12 cellular contexts compared by ENCODE assay signal in genomic region chr1:54477153-54477561, GRCh38.
DNase-seq lines count a peak whose midpoint lies in the region; ATAC-seq and TF ChIP-seq lines count a peak whose summit lies in the region.
"Had no signal": no experiment of that assay in that cellular context is flagged by ENCODE, and none has a peak within 500 bp of the region (broad histone marks: within the 10 kb centered on the region; RNA-seq: fewer than 3 reads in every experiment).

No MANE protein-coding gene starts in this region.

- H3K4me1 Mint-ChIP-seq in CD4-positive, alpha-beta T cell (ENCODE audit: low read depth), result peaks cover 79% of the 10 kb centered on the region
- peaks cover 64% of the 10 kb centered on the region for H3K4me1 Mint-ChIP-seq in activated CD8-positive, alpha-beta T cell treated with anti-CD3 and anti-CD28 coated beads, Interleukin-2, amount 10 ng/mL, durations not matched to agents 7 days and 5 days (ENCODE audit: low read depth)
- peaks cover 41 to 85% (median 78%) of the 10 kb centered on the region in 4 donors for H3K4me1 Mint-ChIP-seq in naive thymus-derived CD8-positive, alpha-beta T cell

- TF ChIP-seq CTCF in CD4-positive, alpha-beta T cell (IDR thresholded peaks at IDR 0.05), result no peak

- H3K9me3 Mint-ChIP-seq in CD4-positive, alpha-beta T cell, result no peaks in the 10 kb centered on the region
- H3K9me3 Mint-ChIP-seq in activated CD8-positive, alpha-beta T cell treated with anti-CD3 and anti-CD28 coated beads, Interleukin-2, amount 10 ng/mL, durations not matched to agents 7 days and 5 days (ENCODE audit: insufficient read depth), result no peaks in the 10 kb centered on the region
- no peaks in the 10 kb centered on the region for H3K9me3 Mint-ChIP-seq in naive thymus-derived CD8-positive, alpha-beta T cell

- no peak for DNase-seq in CD4-positive, alpha-beta T cell
- DNase-seq in GDM1 (lab: John Stamatoyannopoulos, UW) (peak; percentile 27), NCI-H1105 treated with DMSO at 0.1 percent for 48 hours (lab: John Stamatoyannopoulos, UW) (no peak)
- DNase-seq in activated CD8-positive, alpha-beta T cell treated with anti-CD3 and anti-CD28 coated beads, Interleukin-2, amount 10 ng/mL, durations not matched to agents 7 days and 5 days, result no peak
- DNase-seq in naive thymus-derived CD8-positive, alpha-beta T cell, result peak in 1 of 10 donors; percentile 24
- no peak for DNase-seq in NK-92 treated with Interleukin-12 subunit alpha and Interleukin-12 subunit beta, amount 100 ng/mL, for 24 hours (lab: John Stamatoyannopoulos, UW)
- DNase-seq in activated effector memory CD4-positive, alpha-beta T cell treated with anti-CD3 and anti-CD28 coated beads, Interleukin-2, amount 50 U/mL, for 16 hours, result no peak
- DNase-seq: COR-L47; erythroblast; NCI-H146; NCI-H510A treated with DMSO at 0.1 percent for 48 hours; stimulated activated CD4-positive, alpha-beta T cell treated with anti-CD3 and anti-CD28 coated beads, Interleukin-1b, Interleukin-23, amount 100 ng/mL, for 48 hours had no signal

- ATAC-seq in CD4-positive, alpha-beta T cell (ENCODE audit: poor library complexity), result peak; percentile 35
- ATAC-seq in activated CD8-positive, alpha-beta T cell treated with anti-CD3 and anti-CD28 coated beads, Interleukin-2, amount 10 ng/mL, durations not matched to agents 7 days and 5 days, result no peak
- peak; percentile 19 to 41 for ATAC-seq in naive thymus-derived CD8-positive, alpha-beta T cell

- no peaks in the 10 kb centered on the region for H3K27me3 ChIP-seq in CD4-positive, alpha-beta T cell (ENCODE audit: control insufficient read depth, insufficient read depth, low read length)

- H3K9me3 ChIP-seq in CD4-positive, alpha-beta T cell (ENCODE audit: control insufficient read depth, low read length), result no peaks in the 10 kb centered on the region

- POLR2A ChIA-PET in CD4-positive, alpha-beta T cell (lab: Charles Lee), result interaction anchor here (0.6 to 4.5 kb wide), 4 partner anchors 10 to 70 kb away, joined by 3 to 41 read pairs (median 14); partner anchors contain the start of gene SSBP3
- POLR2A ChIA-PET in activated CD8-positive, alpha-beta T cell treated with anti-CD3 and anti-CD28 coated beads, Interleukin-2, amount 10 ng/mL, durations not matched to agents 7 days and 5 days (lab: Charles Lee), result interaction anchor here (0.8 to 0.9 kb wide), 2 partner anchors 16 to 121 kb away, joined by 3 read pairs; no protein-coding TSS in a partner anchor
- POLR2A ChIA-PET in naive thymus-derived CD8-positive, alpha-beta T cell (lab: Charles Lee), result interaction anchor here (0.6 to 2.9 kb wide), 9 partner anchors 9 to 172 kb away, joined by 3 to 21 read pairs (median 3); no protein-coding TSS in a partner anchor

- intact Hi-C loops in CD4-positive, alpha-beta T cell (cut with DNase I, micrococcal nuclease), result no loop called here

- H3K4me3 Mint-ChIP-seq in CD4-positive, alpha-beta T cell, result peak overlapping the region; percentile 80
- no peak overlapping the region for H3K4me3 Mint-ChIP-seq in activated CD8-positive, alpha-beta T cell treated with anti-CD3 and anti-CD28 coated beads, Interleukin-2, amount 10 ng/mL, durations not matched to agents 7 days and 5 days
- peak overlapping the region; percentile 40 to 87 (median 54) for H3K4me3 Mint-ChIP-seq in naive thymus-derived CD8-positive, alpha-beta T cell

- no peak overlapping the region for H3K27ac ChIP-seq in CD4-positive, alpha-beta T cell (ENCODE audit: low read depth, low read length)

- H3K27me3 Mint-ChIP-seq in CD4-positive, alpha-beta T cell, result no peaks in the 10 kb centered on the region
- peaks cover 13% of the 10 kb centered on the region for H3K27me3 Mint-ChIP-seq in activated CD8-positive, alpha-beta T cell treated with anti-CD3 and anti-CD28 coated beads, Interleukin-2, amount 10 ng/mL, durations not matched to agents 7 days and 5 days (ENCODE audit: low read depth)
- H3K27me3 Mint-ChIP-seq in naive thymus-derived CD8-positive, alpha-beta T cell, result peaks cover 0 to 6% (median 0%) of the 10 kb centered on the region in 5 donors

- CTCF ChIA-PET in CD4-positive, alpha-beta T cell (lab: Charles Lee), result interaction anchor here (1.6 kb wide), 1 partner anchor 12 kb away, joined by 9 read pairs; no protein-coding TSS in a partner anchor
- CTCF ChIA-PET in activated CD8-positive, alpha-beta T cell treated with anti-CD3 and anti-CD28 coated beads, Interleukin-2, amount 10 ng/mL, durations not matched to agents 7 days and 5 days (lab: Charles Lee), result interaction anchor here (0.6 to 1.8 kb wide), 7 partner anchors 9 to 70 kb away, joined by 3 to 6 read pairs (median 4); no protein-coding TSS in a partner anchor

- peak overlapping the region; percentile 88 for H3K27ac Mint-ChIP-seq in CD4-positive, alpha-beta T cell
- H3K27ac Mint-ChIP-seq in activated CD8-positive, alpha-beta T cell treated with anti-CD3 and anti-CD28 coated beads, Interleukin-2, amount 10 ng/mL, durations not matched to agents 7 days and 5 days, result peak overlapping the region; percentile 4
- H3K27ac Mint-ChIP-seq in naive thymus-derived CD8-positive, alpha-beta T cell, result peak overlapping the region; percentile 76 to 97 (median 90)

- H3K36me3 Mint-ChIP-seq in CD4-positive, alpha-beta T cell (ENCODE audit: low read depth), result no peaks in the 10 kb centered on the region
- no peaks in the 10 kb centered on the region for H3K36me3 Mint-ChIP-seq in activated CD8-positive, alpha-beta T cell treated with anti-CD3 and anti-CD28 coated beads, Interleukin-2, amount 10 ng/mL, durations not matched to agents 7 days and 5 days (ENCODE audit: low read depth)
- no peaks in the 10 kb centered on the region for H3K36me3 Mint-ChIP-seq in naive thymus-derived CD8-positive, alpha-beta T cell

Comparison
In these comparisons a context has a peak if more than half of its experiments do, and no peak if none do; other contexts are left out.
1. H3K27ac Mint-ChIP-seq: peak in every context shown above with its lines; median percentile 90 in naive thymus-derived CD8-positive, alpha-beta T cell; 88 in CD4-positive, alpha-beta T cell; 4 in activated CD8-positive, alpha-beta T cell treated with anti-CD3 and anti-CD28 coated beads, Interleukin-2, amount 10 ng/mL, durations not matched to agents 7 days and 5 days.